In the genomic region with DNA sequence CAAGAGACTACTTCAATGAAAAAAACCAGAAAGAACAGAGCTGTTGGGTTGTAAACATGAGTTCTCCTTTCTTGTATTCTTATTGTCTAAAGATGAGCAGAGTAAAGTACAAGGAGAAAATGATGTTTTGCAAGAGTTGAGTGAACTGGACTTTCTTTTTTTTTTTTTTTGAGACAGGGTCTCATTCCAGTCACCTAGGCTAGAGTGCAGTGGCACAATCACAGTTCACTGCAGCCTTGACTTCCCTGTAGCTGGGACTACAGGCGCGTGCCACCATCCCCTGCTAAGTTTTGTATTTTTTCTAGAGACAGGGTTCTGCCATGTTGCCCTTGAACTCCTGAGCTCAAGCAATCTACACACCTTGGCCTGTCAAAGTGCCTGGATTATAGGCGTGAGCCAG, we compare ENCODE assay signal across 34 cellular contexts.
"Had no signal": no experiment of that assay in that cellular context is flagged by ENCODE, and none has a peak within 500 bp of the region (broad histone marks: within the 10 kb centered on the region; RNA-seq: fewer than 3 reads in every experiment).

No MANE protein-coding gene starts in this region.

- DNase-seq: activated B cell treated with CpG ODN at 0.5 μM for 24 hours; activated CD4-positive, alpha-beta memory T cell treated with anti-CD3 and anti-CD28 coated beads for 36 hours; activated CD4-positive, alpha-beta T cell treated with anti-CD3 and anti-CD28 coated beads for 4 hours; activated CD4-positive, alpha-beta T cell treated with anti-CD3 and anti-CD28 coated beads, Interleukin-2, amount 10 ng/mL, durations not matched to agents 24 days and 14 days; activated CD4-positive, alpha-beta T cell treated with anti-CD3 and anti-CD28 coated beads, Interleukin-2, amount 50 U/mL, for 1 hour; activated CD4-positive, alpha-beta T cell treated with anti-CD3 and anti-CD28 coated beads, Interleukin-2, amount 50 U/mL, for 4 hours; activated CD4-positive, CD25-positive, alpha-beta regulatory T cell treated with anti-CD3 and anti-CD28 coated beads, Interleukin-2, amount 50 U/mL, for 72 hours; activated CD8-positive, alpha-beta memory T cell treated with anti-CD3 and anti-CD28 coated beads, Interleukin-2, amount 50 U/mL, for 4 hours; activated CD8-positive, alpha-beta T cell treated with anti-CD3 and anti-CD28 coated beads for 36 hours; activated effector memory CD4-positive, alpha-beta T cell treated with anti-CD3 and anti-CD28 coated beads, Interleukin-2, amount 50 U/mL, for 16 hours; activated gamma-delta T cell treated with Interleukin-2 at 50 U/mL for 16 hours; activated naive CD4-positive, alpha-beta T cell; activated naive CD4-positive, alpha-beta T cell treated with anti-CD3 and anti-CD28 coated beads for 36 hours; activated naive CD4-positive, alpha-beta T cell treated with anti-CD3 and anti-CD28 coated beads, Interleukin-2, amount 50 U/mL, for 16 hours; activated naive CD8-positive, alpha-beta T cell treated with anti-CD3 and anti-CD28 coated beads for 36 hours; activated T-cell treated with anti-CD3 and anti-CD28 coated beads for 4 hours; activated T-cell treated with anti-CD3 and anti-CD28 coated beads, Interleukin-2, amount 50 U/mL, for 1 hour; activated T-cell treated with anti-CD3 and anti-CD28 coated beads, Interleukin-2, amount 50 U/mL, for 4 hours; activated T-cell treated with anti-CD3 and anti-CD28 coated beads, Interleukin-2, amount 50 U/mL, for 72 hours; adrenal gland; amniotic stem cell; aorta; body of pancreas; brain microvascular endothelial cell; central memory CD4-positive, alpha-beta T cell; T-helper 1 cell; T-helper 2 cell; T-helper 9 cell had no signal

- H3K9me3 ChIP-seq: adrenal gland, body of pancreas, breast epithelium had no signal

- FAIRE-seq: astrocyte, TTC549 had no signal

- H3K36me3 ChIP-seq: adrenal gland, brain microvascular endothelial cell, breast epithelium had no signal

- H3K4me1 ChIP-seq: adrenal gland, body of pancreas, breast epithelium had no signal

- H3K27ac ChIP-seq: adrenal gland, body of pancreas, brain microvascular endothelial cell, breast epithelium, VCaP had no signal

- H3K4me3 ChIP-seq: adrenal gland, body of pancreas, breast epithelium had no signal

- ATAC-seq: activated CD8-positive, alpha-beta T cell treated with anti-CD3 and anti-CD28 coated beads for 36 hours; activated naive CD4-positive, alpha-beta T cell treated with anti-CD3 and anti-CD28 coated beads, Interleukin-2, amount 50 U/mL, for 72 hours; activated T-cell treated with anti-CD3 and anti-CD28 coated beads, Interleukin-2, amount 50 U/mL, for 4 hours; activated T-cell treated with anti-CD3 and anti-CD28 coated beads, Interleukin-2, amount 50 U/mL, for 72 hours; activated T-helper 17 cell treated with anti-CD3 and anti-CD28 coated beads, Interleukin-2, amount 50 U/mL, for 72 hours; body of pancreas had no signal

- H3K27me3 ChIP-seq: adrenal gland, body of pancreas, brain microvascular endothelial cell, breast epithelium had no signal
